Comparison of ENCODE assay signal across 8 cellular contexts in the genomic region with DNA sequence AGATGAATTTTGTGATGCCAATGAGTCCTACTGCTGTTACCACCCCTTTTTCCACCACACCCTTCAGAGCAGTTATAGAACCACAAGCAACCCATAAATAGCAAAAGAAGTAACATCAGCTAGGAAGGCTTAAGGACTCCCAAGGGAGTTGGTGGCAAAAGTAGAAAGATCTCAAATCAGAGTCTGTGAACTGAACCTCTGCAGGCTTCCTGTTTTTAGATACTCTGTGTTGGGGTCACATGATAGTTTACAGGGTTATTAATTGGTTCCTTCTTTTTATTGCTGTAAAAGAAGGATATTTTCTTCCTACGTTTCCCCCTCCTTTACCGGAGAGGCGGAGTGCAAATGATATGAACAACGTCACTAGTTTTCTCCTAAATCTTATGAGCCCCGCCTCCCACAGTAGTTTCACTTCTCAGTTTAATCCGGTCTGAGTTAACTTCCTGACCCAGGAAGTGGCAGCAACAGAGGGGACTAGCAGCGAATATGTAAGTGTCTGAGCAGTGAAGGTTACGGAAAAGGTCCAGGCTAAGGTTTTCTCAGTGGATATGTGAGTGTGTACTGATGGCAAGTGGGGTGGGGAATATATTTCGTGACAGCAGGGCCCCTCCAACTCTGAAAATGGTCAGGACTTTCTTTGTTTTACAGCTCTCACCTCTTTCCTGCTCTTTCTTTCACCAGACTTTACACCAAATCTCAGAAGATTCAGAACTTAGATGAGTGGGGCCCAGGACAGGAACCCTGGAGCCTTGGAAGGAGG. TPM values are rescaled to one million over a fixed set of nuclear protein-coding genes. Genes with fewer than 3 reads are reported as not detected.
DNase-seq lines count a peak whose midpoint lies in the region; ATAC-seq and TF ChIP-seq lines count a peak whose summit lies in the region.

A gene with protein sequence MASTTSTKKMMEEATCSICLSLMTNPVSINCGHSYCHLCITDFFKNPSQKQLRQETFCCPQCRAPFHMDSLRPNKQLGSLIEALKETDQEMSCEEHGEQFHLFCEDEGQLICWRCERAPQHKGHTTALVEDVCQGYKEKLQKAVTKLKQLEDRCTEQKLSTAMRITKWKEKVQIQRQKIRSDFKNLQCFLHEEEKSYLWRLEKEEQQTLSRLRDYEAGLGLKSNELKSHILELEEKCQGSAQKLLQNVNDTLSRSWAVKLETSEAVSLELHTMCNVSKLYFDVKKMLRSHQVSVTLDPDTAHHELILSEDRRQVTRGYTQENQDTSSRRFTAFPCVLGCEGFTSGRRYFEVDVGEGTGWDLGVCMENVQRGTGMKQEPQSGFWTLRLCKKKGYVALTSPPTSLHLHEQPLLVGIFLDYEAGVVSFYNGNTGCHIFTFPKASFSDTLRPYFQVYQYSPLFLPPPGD (plus strand): TSS at position 435 of the 760 bp plus-strand sequence. CDS start 3,721 bp downstream, outside the sequence.

- peak; percentile 82 to 95 (median 87) for DNase-seq in CD4-positive, alpha-beta memory T cell
- DNase-seq in SK-N-SH (no peak), heart right ventricle (peak in 1 of 2 donors; percentile 90), NCI-H146 (lab: John Stamatoyannopoulos, UW) (no peak)
- peak; percentile 68 for DNase-seq in activated naive CD8-positive, alpha-beta T cell treated with anti-CD3 and anti-CD28 coated beads for 36 hours

- H3K4me3 Mint-ChIP-seq in CD4-positive, alpha-beta memory T cell = peak within 1 kb of the TSS; percentile 98 to 100 (median 98)
- peak within 1 kb of the TSS; percentile 91 for H3K4me3 Mint-ChIP-seq in activated naive CD8-positive, alpha-beta T cell treated with anti-CD3 and anti-CD28 coated beads for 36 hours

- no peaks in the 10 kb centered on the region for H3K27me3 Mint-ChIP-seq in CD4-positive, alpha-beta memory T cell
- H3K27me3 Mint-ChIP-seq in activated naive CD8-positive, alpha-beta T cell treated with anti-CD3 and anti-CD28 coated beads for 36 hours = no peaks in the 10 kb centered on the region

- peaks cover 26% of the 10 kb centered on the region in 2 donors for H3K36me3 Mint-ChIP-seq in CD4-positive, alpha-beta memory T cell
- peaks cover 45% of the 10 kb centered on the region for H3K36me3 Mint-ChIP-seq in activated naive CD8-positive, alpha-beta T cell treated with anti-CD3 and anti-CD28 coated beads for 36 hours

- peak within 1 kb of the TSS; percentile 66 to 90 for H3K4me3 ChIP-seq in CD4-positive, alpha-beta memory T cell (ENCODE audit: low read length in 2 of 2)
- H3K4me3 ChIP-seq in SK-N-SH (ENCODE audit: low read depth in 2 of 2, low read length in 1 of 2) (peak within 1 kb of the TSS; percentile 45 to 57), heart right ventricle (peak within 1 kb of the TSS; percentile 38 to 75 (median 68)), rectal smooth muscle tissue (ENCODE audit: low read length) (peak within 1 kb of the TSS; percentile 83)

- no peaks in the 10 kb centered on the region for H4K20me1 ChIP-seq in SK-N-SH (ENCODE audit: insufficient read depth)

- H3K36me3 ChIP-seq in CD4-positive, alpha-beta memory T cell (ENCODE audit: insufficient read depth, low read length) = peaks cover 14% of the 10 kb centered on the region
- H3K36me3 ChIP-seq in SK-N-SH (replicated peaks in 1 of 2; ENCODE audit: control insufficient read depth in 1 of 2, insufficient read depth in 2 of 2, low read length in 1 of 2) (peaks cover 0 to 8% of the 10 kb centered on the region in 2 experiments), heart right ventricle (peaks cover 0 to 36% (median 12%) of the 10 kb centered on the region in 9 donors), rectal smooth muscle tissue (ENCODE audit: control insufficient read depth, insufficient read depth, low read length) (peaks cover 4% of the 10 kb centered on the region)

- TF ChIP-seq CTCF in SK-N-SH (IDR thresholded peaks at IDR 0.05) (no peak), heart right ventricle (IDR thresholded peaks at IDR 0.05) (no peak)

- peak within 1 kb of the TSS; percentile 71 for H3K4me2 ChIP-seq in SK-N-SH

- intact Hi-C loops in CD4-positive, alpha-beta memory T cell (cut with micrococcal nuclease) = loop anchor here (1.0 to 5.0 kb wide), 3 partner anchors 30 to 1170 kb away; a partner anchor contains a TSS
- intact Hi-C loops in heart right ventricle (cut with DNase I) = no loop called here

- H3F3A ChIP-seq in SK-N-SH (replicated peaks; ENCODE audit: insufficient read depth) = no peaks in the 10 kb centered on the region

- CTCF ChIA-PET in CD4-positive, alpha-beta memory T cell (lab: Charles Lee; ENCODE audit: partially characterized antibody) = interaction anchor here (0.7 to 7.2 kb wide), 7 partner anchors 10 to 244 kb away, joined by 3 to 43 read pairs (median 3); a partner anchor contains a TSS
- CTCF ChIA-PET in SK-N-SH (lab: Yijun Ruan, JAX) = interaction anchor here (0.6 to 2.1 kb wide), 4 partner anchors 10 to 41 kb away, joined by 3 to 6 read pairs (median 4); no protein-coding TSS in a partner anchor

- peak within 1 kb of the TSS; percentile 92 for H3K27ac ChIP-seq in CD4-positive, alpha-beta memory T cell (ENCODE audit: low read depth, low read length)
- H3K27ac ChIP-seq in SK-N-SH (ENCODE audit: low read depth in 2 of 2, low read length in 1 of 2) (peak within 1 kb of the TSS; percentile 70 to 71), heart right ventricle (peak within 1 kb of the TSS; percentile 72 to 98 (median 94)), rectal smooth muscle tissue (ENCODE audit: low read depth, low read length) (peak within 1 kb of the TSS; percentile 94)

- peak within 1 kb of the TSS; percentile 92 to 100 (median 99) for H3K27ac Mint-ChIP-seq in CD4-positive, alpha-beta memory T cell
- H3K27ac Mint-ChIP-seq in activated naive CD8-positive, alpha-beta T cell treated with anti-CD3 and anti-CD28 coated beads for 36 hours = peak within 1 kb of the TSS; percentile 95

- H3K79me2 ChIP-seq in SK-N-SH (ENCODE audit: insufficient read depth) = no peaks in the 10 kb centered on the region

- peak within 1 kb of the TSS; percentile 60; the same call in 1 of the 2 replicates for H3K9ac ChIP-seq in SK-N-SH
- peak within 1 kb of the TSS; percentile 93 for H3K9ac ChIP-seq in rectal smooth muscle tissue (ENCODE audit: low read length)

- H3K27me3 ChIP-seq in CD4-positive, alpha-beta memory T cell (ENCODE audit: insufficient read depth, low read length) = no peaks in the 10 kb centered on the region
- H3K27me3 ChIP-seq in SK-N-SH (ENCODE audit: insufficient read depth) (no peaks in the 10 kb centered on the region), heart right ventricle (no peaks in the 10 kb centered on the region), rectal smooth muscle tissue (ENCODE audit: control insufficient read depth, insufficient read depth, low read length) (no peaks in the 10 kb centered on the region)

- no peak for TF ChIP-seq EP300 in SK-N-SH (IDR thresholded peaks at IDR 0.05; ENCODE audit: borderline replicate concordance in 1 of 2, low read depth in 1 of 2, low read length in 1 of 2)

- TF ChIP-seq RAD21 in SK-N-SH (IDR thresholded peaks at IDR 0.05; ENCODE audit: low read length) = no peak

- POLR2A ChIA-PET in CD4-positive, alpha-beta memory T cell (lab: Charles Lee; ENCODE audit: partially characterized antibody) = interaction anchor here (0.9 to 2.9 kb wide), 20 partner anchors 10 to 289 kb away, joined by 3 to 41 read pairs (median 5); a partner anchor contains a TSS
- POLR2A ChIA-PET in SK-N-SH (lab: Yijun Ruan, JAX) = no interaction called here

- H3K4me1 Mint-ChIP-seq in CD4-positive, alpha-beta memory T cell = peaks cover 64 to 93% (median 79%) of the 10 kb centered on the region in 4 donors
- H3K4me1 Mint-ChIP-seq in activated naive CD8-positive, alpha-beta T cell treated with anti-CD3 and anti-CD28 coated beads for 36 hours = peaks cover 69% of the 10 kb centered on the region

- H3K9me3 Mint-ChIP-seq in CD4-positive, alpha-beta memory T cell = no peaks in the 10 kb centered on the region
- H3K9me3 Mint-ChIP-seq in activated naive CD8-positive, alpha-beta T cell treated with anti-CD3 and anti-CD28 coated beads for 36 hours = peaks cover 21% of the 10 kb centered on the region

- peaks cover 85% of the 10 kb centered on the region for H3K4me1 ChIP-seq in CD4-positive, alpha-beta memory T cell (ENCODE audit: insufficient read depth, low read length)
- H3K4me1 ChIP-seq in SK-N-SH (ENCODE audit: control insufficient read depth in 1 of 2, insufficient read depth in 2 of 2, low read depth in 1 of 2, low read length in 1 of 2) (no peaks in the 10 kb centered on the region), heart right ventricle (peaks cover under 1 to 65% (median 43%) of the 10 kb centered on the region in 9 donors), rectal smooth muscle tissue (ENCODE audit: control insufficient read depth, insufficient read depth, low read length) (peaks cover 7% of the 10 kb centered on the region)

- 46% methylated on average over 9 of the region's 9 CpGs for WGBS in SK-N-SH (ENCODE audit: low lambda C conversion rate)
- WGBS in heart right ventricle, 2 donors = 22 to 26% methylated on average over 9 of the region's 9 CpGs

- ATAC-seq in GM19372 (IDR thresholded peaks at IDR 0.05; ENCODE audit: low read depth, unreplicated experiment) (peak; percentile 73), HG03469 (IDR thresholded peaks at IDR 0.05; ENCODE audit: unreplicated experiment) (peak; percentile 63), heart right ventricle (peak; percentile 89 to 97 (median 94))

- no peaks in the 10 kb centered on the region for H3K9me2 ChIP-seq in SK-N-SH

- H2AFZ ChIP-seq in SK-N-SH (ENCODE audit: low read depth) = peak within 1 kb of the TSS; percentile 80

- no peaks in the 10 kb centered on the region for H3K9me3 ChIP-seq in CD4-positive, alpha-beta memory T cell (ENCODE audit: control insufficient read depth in 1 of 2, low read length in 2 of 2)
- no peaks in the 10 kb centered on the region for H3K9me3 ChIP-seq in SK-N-SH
- H3K9me3 ChIP-seq in heart right ventricle = peaks cover 0 to 12% (median 0%) of the 10 kb centered on the region in 11 donors

TF ChIP-seq in SK-N-SH, 30 proteins besides CTCF, POLR2A, EP300 and RAD21 (continues in another document):
- TF ChIP-seq, protein P1, sequence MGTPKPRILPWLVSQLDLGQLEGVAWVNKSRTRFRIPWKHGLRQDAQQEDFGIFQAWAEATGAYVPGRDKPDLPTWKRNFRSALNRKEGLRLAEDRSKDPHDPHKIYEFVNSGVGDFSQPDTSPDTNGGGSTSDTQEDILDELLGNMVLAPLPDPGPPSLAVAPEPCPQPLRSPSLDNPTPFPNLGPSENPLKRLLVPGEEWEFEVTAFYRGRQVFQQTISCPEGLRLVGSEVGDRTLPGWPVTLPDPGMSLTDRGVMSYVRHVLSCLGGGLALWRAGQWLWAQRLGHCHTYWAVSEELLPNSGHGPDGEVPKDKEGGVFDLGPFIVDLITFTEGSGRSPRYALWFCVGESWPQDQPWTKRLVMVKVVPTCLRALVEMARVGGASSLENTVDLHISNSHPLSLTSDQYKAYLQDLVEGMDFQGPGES (IDR thresholded peaks at IDR 0.05; ENCODE audit: low read depth, low read length) = no peak

RNA-seq across cellular contexts. Expression of the gene that starts here (rescaled TPM):
- total RNA-seq in CD4-positive, alpha-beta memory T cell = 10 to 100 TPM; 37.7 TPM
- 10 to 100 TPM in 1 of 2 donors, 1 to 10 TPM in 1; 4.5 to 10.0 TPM for polyA plus RNA-seq in CD4-positive, alpha-beta memory T cell
- polyA plus RNA-seq in SK-N-SH (2012; rRNA removed) (0.62 and 0.88 TPM in 2 replicates), heart right ventricle (1 to 10 TPM; 1.3 to 3.7 TPM)
- polyA plus RNA-seq in SK-N-SH (2012; cell fraction: cytosol; rRNA removed) = 0.55 and 0.62 TPM in 2 replicates
- polyA plus RNA-seq in SK-N-SH (2012; cell fraction: nucleus; rRNA removed) = 1.6 and 2.5 TPM in 2 replicates
- total RNA-seq in activated naive CD8-positive, alpha-beta T cell treated with anti-CD3 and anti-CD28 coated beads for 36 hours = 1 to 10 TPM; 8.1 to 8.2 TPM
- 1 to 10 TPM; 1.3 to 5.4 (median 2.7) TPM for total RNA-seq in heart right ventricle

Comparison
In these comparisons a context has a peak if more than half of its experiments do, and no peak if none do; other contexts are left out.
1. RNA of the gene that starts here (total RNA-seq): 37.7 TPM in CD4-positive, alpha-beta memory T cell; 8.1 to 8.2 TPM in activated naive CD8-positive, alpha-beta T cell treated with anti-CD3 and anti-CD28 coated beads for 36 hours and 1.3 to 5.4 TPM in heart right ventricle; every median in the first group is over 4 times any median in the second.
2. DNase-seq: peak in CD4-positive, alpha-beta memory T cell (5 of 5) and activated naive CD8-positive, alpha-beta T cell treated with anti-CD3 and anti-CD28 coated beads for 36 hours (single experiment); none in SK-N-SH (single experiment) and NCI-H146 (single experiment).
3. Peak in every context shown above with its lines, with median percentiles within 50 percentile points of each other: H3K27ac ChIP-seq, H3K4me3 ChIP-seq and ATAC-seq.